ENCODE assay signal across 8 cellular contexts in genomic region chrX:30888526-30889146, GRCh38. TPM values are rescaled to one million over a fixed set of nuclear protein-coding genes. Genes with fewer than 3 reads are reported as not detected.
DNase-seq lines count a peak whose midpoint lies in the region; ATAC-seq, FAIRE-seq and TF ChIP-seq lines count a peak whose summit lies in the region.

No MANE protein-coding gene starts in this region.

- peaks cover 13% of the 10 kb centered on the region for H3K79me2 ChIP-seq in endothelial cell of umbilical vein (ENCODE audit: control insufficient read depth, insufficient read depth, low read length)

- H3K27ac ChIP-seq in CD4-positive, alpha-beta T cell (ENCODE audit: low read depth, low read length) = no peak overlapping the region
- no peak overlapping the region for H3K27ac ChIP-seq in endothelial cell of umbilical vein (ENCODE audit: insufficient read depth, low read depth, low read length)
- peak overlapping the region; percentile 83 to 92 (median 86) for H3K27ac ChIP-seq in upper lobe of left lung

- peaks cover 7% of the 10 kb centered on the region for H3K36me3 Mint-ChIP-seq in CD4-positive, alpha-beta T cell (ENCODE audit: low read depth)
- peaks cover 0 to 2% (median 0%) of the 10 kb centered on the region in 3 donors for H3K36me3 Mint-ChIP-seq in naive thymus-derived CD8-positive, alpha-beta T cell

- CTCF ChIA-PET in CD4-positive, alpha-beta T cell (lab: Charles Lee) = no interaction called here
- CTCF ChIA-PET in endothelial cell of umbilical vein (lab: Charles Lee) = interaction anchor here (1.4 kb wide), 1 partner anchor 9 kb away, joined by 3 read pairs; no protein-coding TSS in a partner anchor

- intact Hi-C loops in CD4-positive, alpha-beta T cell (cut with DNase I, micrococcal nuclease) = loop anchor here (5.0 to 10.0 kb wide), 4 partner anchors 61 to 234 kb away; partner anchors contain the start of gene GK (in 1 of the 2)
- intact Hi-C loops in endothelial cell of umbilical vein (cut with micrococcal nuclease) = loop anchor here (2.0 to 10.0 kb wide), 2 partner anchors 154 to 236 kb away; partner anchors contain the start of gene GK

- H2AFZ ChIP-seq in endothelial cell of umbilical vein (ENCODE audit: low read depth, low read length) = peak overlapping the region; percentile 48

- peak overlapping the region; percentile 20 to 86 (median 54) for H3K4me3 ChIP-seq in endothelial cell of umbilical vein (replicated peaks in 1 of 3; ENCODE audit: insufficient read depth in 1 of 3, low read depth in 1 of 3, low read length in 3 of 3)
- H3K4me3 ChIP-seq in upper lobe of left lung = peak overlapping the region; percentile 57 to 87 (median 78)

- H3K4me3 Mint-ChIP-seq in CD4-positive, alpha-beta T cell = peak overlapping the region; percentile 91
- H3K4me3 Mint-ChIP-seq in naive thymus-derived CD8-positive, alpha-beta T cell = peak overlapping the region; percentile 78 to 90 (median 88)

- no peaks in the 10 kb centered on the region for H3K9me3 Mint-ChIP-seq in CD4-positive, alpha-beta T cell
- H3K9me3 Mint-ChIP-seq in naive thymus-derived CD8-positive, alpha-beta T cell = no peaks in the 10 kb centered on the region

- ATAC-seq in CD4-positive, alpha-beta T cell (ENCODE audit: poor library complexity) = no peak
- ATAC-seq in GM19395 (IDR thresholded peaks at IDR 0.05; ENCODE audit: unreplicated experiment) = peak; percentile 35
- peak; percentile 25 for ATAC-seq in HG03442 (IDR thresholded peaks at IDR 0.05; ENCODE audit: unreplicated experiment)
- ATAC-seq in naive thymus-derived CD8-positive, alpha-beta T cell = peak; percentile 19 to 29
- peak in 1 of 2 donors; percentile 68 for ATAC-seq in upper lobe of left lung (ENCODE audit: low FRiP score in 2 of 2)

- peak in 8 of 10 experiments; percentile 1 to 35 (median 2) for DNase-seq in CD4-positive, alpha-beta T cell
- DNase-seq in activated CD4-positive, alpha-beta T cell treated with anti-CD3 and anti-CD28 coated beads for 48 hours = peak; percentile 41
- DNase-seq in endothelial cell of umbilical vein (ENCODE audit: low read depth, low spot score) (peak; percentile 18), upper lobe of left lung (peak in 1 of 2 donors; percentile 21), GF-D8 (lab: John Stamatoyannopoulos, UW) (no peak)
- DNase-seq in naive thymus-derived CD8-positive, alpha-beta T cell = peak in 4 of 10 donors; percentile 1 to 52 (median 22)

- TF ChIP-seq CTCF in CD4-positive, alpha-beta T cell (IDR thresholded peaks at IDR 0.05) = no peak
- TF ChIP-seq CTCF in endothelial cell of umbilical vein (IDR thresholded peaks at IDR 0.05; ENCODE audit: extremely low read depth in 1 of 2, insufficient read depth in 1 of 2, low read depth in 1 of 2, low read length in 2 of 2) (no peak), upper lobe of left lung (IDR thresholded peaks at IDR 0.05) (no peak)

- no TSS peak for BruUV-seq in endothelial cell of umbilical vein (replicated peaks; lab: Mats Ljungman, UMichigan)

- no peaks in the 10 kb centered on the region for H3K9me1 ChIP-seq in endothelial cell of umbilical vein (replicated peaks; ENCODE audit: control insufficient read depth, extremely low read depth, insufficient read depth, low read length)

- H3K36me3 ChIP-seq in endothelial cell of umbilical vein (ENCODE audit: control insufficient read depth in 2 of 2, extremely low read depth in 1 of 2, insufficient read depth in 2 of 2, low read length in 2 of 2) = no peaks in the 10 kb centered on the region
- H3K36me3 ChIP-seq in upper lobe of left lung = no peaks in the 10 kb centered on the region

- H3K9me3 ChIP-seq in CD4-positive, alpha-beta T cell (ENCODE audit: control insufficient read depth, low read length) = no peaks in the 10 kb centered on the region
- H3K9me3 ChIP-seq in endothelial cell of umbilical vein (replicated peaks; ENCODE audit: control insufficient read depth, insufficient read depth, low read length) (no peaks in the 10 kb centered on the region), upper lobe of left lung (no peaks in the 10 kb centered on the region)

- H3K27me3 ChIP-seq in CD4-positive, alpha-beta T cell (ENCODE audit: control insufficient read depth, insufficient read depth, low read length) = no peaks in the 10 kb centered on the region
- no peaks in the 10 kb centered on the region for H3K27me3 ChIP-seq in endothelial cell of umbilical vein (ENCODE audit: control insufficient read depth in 2 of 2, insufficient read depth in 2 of 2, low read length in 2 of 2)
- H3K27me3 ChIP-seq in upper lobe of left lung = no peaks in the 10 kb centered on the region

- dilution Hi-C loops in endothelial cell of umbilical vein (cut with MboI; ENCODE audit: extremely low pct_ligation_motif_present, low sequenced_read_pairs) = no loop called here

- POLR2A ChIA-PET in CD4-positive, alpha-beta T cell (lab: Charles Lee) = interaction anchor here (0.7 to 1.3 kb wide), 4 partner anchors 26 to 311 kb away, joined by 3 to 5 read pairs (median 4); partner anchors contain the start of gene TASL
- POLR2A ChIA-PET in endothelial cell of umbilical vein (lab: Charles Lee) = no interaction called here
- POLR2A ChIA-PET in naive thymus-derived CD8-positive, alpha-beta T cell (lab: Charles Lee) = interaction anchor here (0.9 kb wide), 1 partner anchor 235 kb away, joined by 3 read pairs; no protein-coding TSS in a partner anchor

- no peaks in the 10 kb centered on the region for H3K27me3 Mint-ChIP-seq in CD4-positive, alpha-beta T cell
- no peaks in the 10 kb centered on the region for H3K27me3 Mint-ChIP-seq in naive thymus-derived CD8-positive, alpha-beta T cell

- 0 to 29% methylated on average over 10 to 21 of the region's 45 CpGs for WGBS in upper lobe of left lung, 2 donors

- no peak for FAIRE-seq in endothelial cell of umbilical vein (lab: Jason Lieb, UNC)

- TF ChIP-seq POLR2A in endothelial cell of umbilical vein (IDR thresholded peaks at IDR 0.05; ENCODE audit: low read depth, low read length) (no peak), upper lobe of left lung (IDR thresholded peaks at IDR 0.05) (peak in 1 of 4 donors; percentile 31)

- H3K27ac Mint-ChIP-seq in CD4-positive, alpha-beta T cell = peak overlapping the region; percentile 96
- H3K27ac Mint-ChIP-seq in naive thymus-derived CD8-positive, alpha-beta T cell = peak overlapping the region; percentile 75 to 94 (median 90)

- H4K20me1 ChIP-seq in endothelial cell of umbilical vein (replicated peaks; ENCODE audit: control insufficient read depth, extremely low read depth, insufficient read depth, low read length) = no peaks in the 10 kb centered on the region

- peak overlapping the region; percentile 77 for H3K9ac ChIP-seq in endothelial cell of umbilical vein (replicated peaks; ENCODE audit: extremely low read depth, insufficient read depth, low read length)

- H3K4me2 ChIP-seq in endothelial cell of umbilical vein (ENCODE audit: insufficient read depth, low read length) = peak overlapping the region; percentile 89

- H3K4me1 Mint-ChIP-seq in CD4-positive, alpha-beta T cell (ENCODE audit: low read depth) = peaks cover 58% of the 10 kb centered on the region
- H3K4me1 Mint-ChIP-seq in naive thymus-derived CD8-positive, alpha-beta T cell = peaks cover 14 to 46% (median 36%) of the 10 kb centered on the region in 4 donors

- TF ChIP-seq EP300 in upper lobe of left lung (IDR thresholded peaks at IDR 0.05) = no peak

- H3K4me1 ChIP-seq in endothelial cell of umbilical vein (ENCODE audit: control insufficient read depth, extremely low read depth, insufficient read depth, low read length) = peaks cover 2% of the 10 kb centered on the region
- H3K4me1 ChIP-seq in upper lobe of left lung = peaks cover 0 to 6% (median 0%) of the 10 kb centered on the region in 4 donors

TF ChIP-seq in endothelial cell of umbilical vein, 7 proteins besides CTCF, POLR2A, EP300 and RAD21:
- TF ChIP-seq POLR2AphosphoS5 (IDR thresholded peaks at IDR 0.05; ENCODE audit: insufficient read depth, low read depth, low read length) (no peak), GATA2 (IDR thresholded peaks at IDR 0.05; ENCODE audit: insufficient read depth, insufficient read length, low read depth, low read length) (no peak)

RNA-seq across cellular contexts. Expression of gene TAB3, which starts 0.4 kb away (rescaled TPM):
- 10 to 100 TPM; 24.7 to 25.6 TPM for total RNA-seq in CD4-positive, alpha-beta T cell
- total RNA-seq in endothelial cell of umbilical vein (11.7 and 12.0 TPM in 2 replicates), upper lobe of left lung (10 to 100 TPM; 13.5 to 42.1 (median 18.8) TPM)
- polyA plus RNA-seq in endothelial cell of umbilical vein = 10.6 and 11.5 TPM in 2 replicates
- 7.2 and 8.5 TPM in 2 replicates for polyA plus RNA-seq in endothelial cell of umbilical vein (2011; cell fraction: cytosol; rRNA removed)
- 20.5 and 27.3 TPM in 2 replicates for polyA plus RNA-seq in endothelial cell of umbilical vein (2011; cell fraction: nucleus; rRNA removed)
- polyA plus RNA-seq in endothelial cell of umbilical vein (2012) = 11.3 and 14.7 TPM in 2 replicates
- 19.9 and 21.9 TPM in 2 replicates for polyA minus RNA-seq in endothelial cell of umbilical vein
- 16.9 TPM for polyA minus RNA-seq in endothelial cell of umbilical vein (2011; cell fraction: cytosol; rRNA and poly(A)+ RNA removed)
- polyA minus RNA-seq in endothelial cell of umbilical vein (2011; cell fraction: nucleus; rRNA and poly(A)+ RNA removed) = 17.6 and 23.6 TPM in 2 replicates
- total RNA-seq in naive thymus-derived CD8-positive, alpha-beta T cell = 10 to 100 TPM; 22.6 to 25.0 TPM
- 1 to 10 TPM; 5.5 to 6.0 (median 5.6) TPM for polyA plus RNA-seq in naive thymus-derived CD8-positive, alpha-beta T cell

Comparison
In these comparisons a context has a peak if more than half of its experiments do, and no peak if none do; other contexts are left out.
1. H3K27ac ChIP-seq: peak in upper lobe of left lung (4 of 4); none in CD4-positive, alpha-beta T cell (single experiment) and endothelial cell of umbilical vein (single experiment).